In the genomic region with DNA sequence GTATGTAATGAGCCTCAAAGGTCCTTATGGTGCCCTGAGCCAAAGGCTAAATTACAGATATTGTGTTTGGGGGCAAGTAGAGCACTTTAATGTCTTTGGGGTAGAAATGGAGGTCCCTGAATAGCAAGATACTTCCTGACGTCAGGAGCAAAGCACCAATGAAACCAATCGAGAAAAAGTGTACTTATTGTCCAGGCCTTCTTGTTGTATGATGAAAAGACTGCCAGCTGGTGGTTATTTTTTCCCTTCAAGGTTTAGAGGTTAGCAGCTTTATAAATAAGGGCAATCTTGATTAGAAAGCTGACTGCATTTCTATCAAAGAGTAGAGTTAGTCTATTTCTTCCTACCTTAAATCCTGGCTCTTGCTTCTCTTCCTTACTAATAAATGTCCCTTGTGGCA, we compare ENCODE assay signal across 1 cellular context.
TF ChIP-seq lines count a peak whose summit lies in the region.

No MANE protein-coding gene starts in this region.

TF ChIP-seq in SK-N-SH, 30 proteins besides CTCF, POLR2A, EP300 and RAD21 (continued from another document):
- TF ChIP-seq, protein P1, sequence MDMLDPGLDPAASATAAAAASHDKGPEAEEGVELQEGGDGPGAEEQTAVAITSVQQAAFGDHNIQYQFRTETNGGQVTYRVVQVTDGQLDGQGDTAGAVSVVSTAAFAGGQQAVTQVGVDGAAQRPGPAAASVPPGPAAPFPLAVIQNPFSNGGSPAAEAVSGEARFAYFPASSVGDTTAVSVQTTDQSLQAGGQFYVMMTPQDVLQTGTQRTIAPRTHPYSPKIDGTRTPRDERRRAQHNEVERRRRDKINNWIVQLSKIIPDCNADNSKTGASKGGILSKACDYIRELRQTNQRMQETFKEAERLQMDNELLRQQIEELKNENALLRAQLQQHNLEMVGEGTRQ (IDR thresholded peaks at IDR 0.05; ENCODE audit: borderline replicate concordance, low read depth, low read length) = no peak
- TF ChIP-seq TAF1 (IDR thresholded peaks at IDR 0.05; ENCODE audit: borderline replicate concordance, low read depth, low read length) = no peak
